ENCODE assay signal across 9 cellular contexts in genomic region chr19:18418725-18419194, GRCh38. TPM values are rescaled to one million over a fixed set of nuclear protein-coding genes. Genes with fewer than 3 reads are reported as not detected.
DNase-seq lines count a peak whose midpoint lies in the region; ATAC-seq and TF ChIP-seq lines count a peak whose summit lies in the region.
"Had no signal": no experiment of that assay in that cellular context is flagged by ENCODE, and none has a peak within 500 bp of the region (broad histone marks: within the 10 kb centered on the region; RNA-seq: fewer than 3 reads in every experiment).

No MANE protein-coding gene starts in this region.

- H2AK9ac ChIP-seq in IMR-90 (replicated peaks; ENCODE audit: low read depth, low read length, poor library complexity), result peak overlapping the region; percentile 99

- H3K27me3 ChIP-seq in IMR-90 (ENCODE audit: control insufficient read depth, insufficient read depth, low read length) (no peaks in the 10 kb centered on the region), smooth muscle cell (ENCODE audit: low read depth) (no peaks in the 10 kb centered on the region)

- CTCF ChIA-PET in IMR-90 (lab: Yijun Ruan, JAX), result interaction anchor here (0.8 to 1.2 kb wide), 4 partner anchors 33 to 140 kb away, joined by 3 to 4 read pairs (median 4); partner anchors contain the start of gene GDF15

- H3K4me1 ChIP-seq in IMR-90 (ENCODE audit: control insufficient read depth, insufficient read depth, low read length), result peaks cover 37% of the 10 kb centered on the region
- H3K4me1 ChIP-seq in smooth muscle cell (ENCODE audit: low read depth), result peaks cover 15% of the 10 kb centered on the region

- in situ Hi-C loops in IMR-90 (cut with MboI; ENCODE audit: low sequenced_read_pairs), result loop anchor here (10.0 kb wide), 2 partner anchors 224 to 304 kb away; partner anchors contain the start of gene MPV17L2

- H3K36me3 ChIP-seq in IMR-90 (ENCODE audit: control insufficient read depth, insufficient read depth, low read length) (no peaks in the 10 kb centered on the region), smooth muscle cell (ENCODE audit: low read depth) (no peaks in the 10 kb centered on the region)

- peak overlapping the region; percentile 86 for H2BK120ac ChIP-seq in IMR-90 (ENCODE audit: low read depth, low read length)

- H2BK5ac ChIP-seq in IMR-90 (ENCODE audit: low read depth, low read length, poor library complexity, severe bottlenecking), result peak overlapping the region; percentile 71

- intact Hi-C loops in IMR-90 (cut with micrococcal nuclease), result loop anchor here (5.0 to 10.0 kb wide), 2 partner anchors 141 to 214 kb away; partner anchors contain the start of gene RAB3A

- peak overlapping the region; percentile 79 for H3K14ac ChIP-seq in IMR-90 (replicated peaks; ENCODE audit: low read depth, low read length)

- peak overlapping the region; percentile 29 for H4K5ac ChIP-seq in IMR-90 (ENCODE audit: low read depth, low read length)

- H3K79me1 ChIP-seq in IMR-90 (ENCODE audit: low read depth in 1 of 2, low read length in 2 of 2), result peaks cover 0 to 47% of the 10 kb centered on the region in 2 experiments

- peak overlapping the region; percentile 84; the same call in 1 of the 2 replicates for H3K23ac ChIP-seq in IMR-90 (ENCODE audit: low read depth, low read length)

- no peak for TF ChIP-seq CTCF in GM12865 (IDR thresholded peaks at IDR 0.05; ENCODE audit: insufficient read depth, low read depth, low read length, missing control alignments)
- no peak for TF ChIP-seq CTCF in IMR-90 (conservative IDR thresholded peaks at IDR 0.05; ENCODE audit: low read depth, low read length)
- TF ChIP-seq CTCF in smooth muscle cell (IDR thresholded peaks at IDR 0.05; ENCODE audit: borderline replicate concordance, insufficient read depth, poor library complexity, severe bottlenecking), result no peak

- H3K9ac ChIP-seq in IMR-90 (ENCODE audit: low read depth, low read length) (peak overlapping the region; percentile 51; the same call in 1 of the 2 replicates), smooth muscle cell (ENCODE audit: low read depth) (no peak overlapping the region)

- POLR2A ChIA-PET in IMR-90 (lab: Charles Lee; ENCODE audit: unreplicated experiment), result no interaction called here

- peak overlapping the region; percentile 79; the same call in 1 of the 2 replicates for H2BK20ac ChIP-seq in IMR-90 (ENCODE audit: low read depth, low read length)

- ATAC-seq in IMR-90 (ENCODE audit: low read depth), result peak; percentile 0

- H3K9me3 ChIP-seq in IMR-90 (ENCODE audit: control insufficient read depth, insufficient read depth, low read length), result no peaks in the 10 kb centered on the region
- no peaks in the 10 kb centered on the region for H3K9me3 ChIP-seq in smooth muscle cell (replicated peaks; ENCODE audit: low read depth)

- no peak for TF ChIP-seq RAD21 in IMR-90 (IDR thresholded peaks at IDR 0.05; ENCODE audit: low read length)

- H3K27ac ChIP-seq in IMR-90 (ENCODE audit: insufficient read depth, low read length) (peak overlapping the region; percentile 71), angular gyrus (ENCODE audit: low read depth, low read length) (peak overlapping the region; percentile 94), smooth muscle cell (ENCODE audit: low read depth) (peak overlapping the region; percentile 99)

- H4K20me1 ChIP-seq in IMR-90 (ENCODE audit: insufficient read depth, low read length), result peaks cover 35% of the 10 kb centered on the region
- H4K20me1 ChIP-seq in smooth muscle cell (ENCODE audit: low read depth), result peaks cover 38% of the 10 kb centered on the region

- peaks cover 25% of the 10 kb centered on the region for H3K79me2 ChIP-seq in smooth muscle cell (ENCODE audit: low read depth)

- H3K18ac ChIP-seq in IMR-90 (ENCODE audit: low read depth, low read length), result peak overlapping the region; percentile 22; the same call in 1 of the 2 replicates

- dilution Hi-C loops in IMR-90 (cut with HindIII; ENCODE audit: low sequenced_read_pairs, unreplicated experiment), result no loop called here

- H2AK5ac ChIP-seq in IMR-90 (ENCODE audit: low read depth, low read length), result peak overlapping the region; percentile 94

- H3K4me2 ChIP-seq in IMR-90 (ENCODE audit: low read depth, low read length) (peak overlapping the region; percentile 81), smooth muscle cell (peak overlapping the region; percentile 82)

- peak overlapping the region; percentile 91 for H4K91ac ChIP-seq in IMR-90 (ENCODE audit: insufficient read depth, low read depth, low read length)

- H2AFZ ChIP-seq in IMR-90 (replicated peaks; ENCODE audit: low read length, poor library complexity), result peak overlapping the region; percentile 97
- no peak overlapping the region for H2AFZ ChIP-seq in smooth muscle cell (ENCODE audit: low read depth)

- DNase-seq in GM12865 (ENCODE audit: low read depth) (no peak), IMR-90 (no peak), smooth muscle cell (lab: John Stamatoyannopoulos, UW; ENCODE audit: unreplicated experiment) (peak; percentile 43), NCI-H1048 (lab: John Stamatoyannopoulos, UW) (no peak), NCI-H1694 (lab: John Stamatoyannopoulos, UW) (no peak), Ammon's horn (ENCODE audit: low spot score) (no peak)

- peak overlapping the region; percentile 96 for H3K4ac ChIP-seq in IMR-90 (ENCODE audit: low read depth, low read length)

- H3K56ac ChIP-seq in IMR-90 (ENCODE audit: extremely low read depth, insufficient read depth, low read length), result no peak overlapping the region

- peak overlapping the region; percentile 88 to 100 for H4K8ac ChIP-seq in IMR-90 (ENCODE audit: low read depth in 2 of 2, low read length in 2 of 2)

- H3K4me3 ChIP-seq in GM12865 (ENCODE audit: low read depth, low read length) (peak overlapping the region; percentile 34), IMR-90 (ENCODE audit: insufficient read depth, low read depth, low read length) (peak overlapping the region; percentile 68), iPS-11a (ENCODE audit: low read depth, low read length) (peak overlapping the region; percentile 13), smooth muscle cell (peak overlapping the region; percentile 52)

- WGBS in IMR-90 (ENCODE audit: extremely low coverage in 2 of 2, insufficient read length in 1 of 2), 2 experiments, result 29% methylated on average over 26 of the region's 30 CpGs; no CpG with 5 or more reads in 1 of the 2 experiments
- 19% methylated on average over 28 of the region's 30 CpGs for WGBS in smooth muscle cell (ENCODE audit: low lambda C conversion rate)

- BruUV-seq in IMR-90 (replicated peaks; lab: Mats Ljungman, UMichigan), result no TSS peak

- H3K9me1 ChIP-seq in IMR-90 (ENCODE audit: insufficient read depth, low read length), result peaks cover 16% of the 10 kb centered on the region; the same call in 1 of the 2 replicates

- peaks cover 7% of the 10 kb centered on the region for H3F3A ChIP-seq in smooth muscle cell (ENCODE audit: low read depth)

- H2BK15ac ChIP-seq in IMR-90 (ENCODE audit: low read depth, low read length), result peak overlapping the region; percentile 87; the same call in 1 of the 3 replicates

- no peak for TF ChIP-seq POLR2A in IMR-90 (IDR thresholded peaks at IDR 0.05; ENCODE audit: low read depth, low read length)

TF ChIP-seq in IMR-90, 13 proteins besides CTCF, POLR2A, EP300 and RAD21:
- TF ChIP-seq ELK1 (IDR thresholded peaks at IDR 0.05; ENCODE audit: borderline replicate concordance, low read depth, low read length) (no peak), CEBPB (IDR thresholded peaks at IDR 0.05; ENCODE audit: low read depth, low read length) (no peak), NFE2L2 (IDR thresholded peaks at IDR 0.05; ENCODE audit: low read depth, low read length) (no peak), MAZ (IDR thresholded peaks at IDR 0.05; ENCODE audit: borderline replicate concordance, low read depth, low read length) (no peak), CHD1 (IDR thresholded peaks at IDR 0.05; ENCODE audit: low read depth, low read length) (no peak), BHLHE40 (IDR thresholded peaks at IDR 0.05; ENCODE audit: low read depth, low read length) (no peak), RFX5 (IDR thresholded peaks at IDR 0.05; ENCODE audit: low read depth, low read length) (no peak), RCOR1 (IDR thresholded peaks at IDR 0.05; ENCODE audit: insufficient replicate concordance, low read length) (no peak), FOS (IDR thresholded peaks at IDR 0.05; ENCODE audit: low read depth, low read length) (no peak), SMC3 (IDR thresholded peaks at IDR 0.05; ENCODE audit: low read depth, low read length) (no peak)

RNA-seq across cellular contexts. Expression of gene SSBP4, which starts 0.4 kb away (rescaled TPM):
- total RNA-seq in IMR-90 (2012; rRNA removed) (13.3 and 14.9 TPM in 2 replicates), smooth muscle cell (36.0 and 44.1 TPM in 2 replicates)
- polyA plus RNA-seq in IMR-90 (2012; rRNA removed) (39.7 and 48.1 TPM in 2 replicates), smooth muscle cell (124 and 133 TPM in 2 replicates)
- polyA plus RNA-seq in IMR-90 (2012; cell fraction: cytosol; rRNA removed), result 36.0 and 75.3 TPM in 2 replicates
- polyA plus RNA-seq in IMR-90 (2012; cell fraction: nucleus; rRNA removed; ENCODE audit: low replicate concordance), result 110 and 323 TPM in 2 replicates

RNA-seq across cellular contexts. Expression of gene ISYNA1, which starts 19.2 kb away (rescaled TPM):
- 3.4 and 3.9 TPM in 2 replicates for total RNA-seq in IMR-90 (2012; rRNA removed)
- 24.7 and 29.4 TPM in 2 replicates for polyA plus RNA-seq in IMR-90 (2012; rRNA removed)
- 12.2 and 29.5 TPM in 2 replicates for polyA plus RNA-seq in IMR-90 (2012; cell fraction: cytosol; rRNA removed)
- 118 and 248 TPM in 2 replicates for polyA plus RNA-seq in IMR-90 (2012; cell fraction: nucleus; rRNA removed; ENCODE audit: low replicate concordance)
- 16.4 and 60.1 TPM in 2 replicates for total RNA-seq in smooth muscle cell
- 56.9 and 89.5 TPM in 2 replicates for polyA plus RNA-seq in smooth muscle cell

RNA-seq across cellular contexts. Expression of gene LRRC25, which starts 21.3 kb away (rescaled TPM):
- total RNA-seq in IMR-90 (2012; rRNA removed) (not detected in 2 replicates), smooth muscle cell (0.67 TPM in 1 of 2 replicates, not detected in the other)
- polyA plus RNA-seq in IMR-90 (2012; rRNA removed) (0.03 TPM in 1 of 2 replicates, not detected in the other), smooth muscle cell (0.34 TPM in 1 of 2 replicates, not detected in the other)
- 0.08 and 0.09 TPM in 2 replicates for polyA plus RNA-seq in IMR-90 (2012; cell fraction: cytosol; rRNA removed)
- polyA plus RNA-seq in IMR-90 (2012; cell fraction: nucleus; rRNA removed; ENCODE audit: low replicate concordance), result 0.08 TPM in 1 of 2 replicates, not detected in the other
- total RNA-seq: T-helper 2 cell treated with Interferon-gamma antibody and Interleukin-4, amounts not matched to agents 100 ng/mL and 5 ng/mL, for 36 hours had no signal

RNA-seq across cellular contexts. Expression of gene GDF15, which starts 32.8 kb away (rescaled TPM):
- total RNA-seq in IMR-90 (2012; rRNA removed), result 5.6 and 10.3 TPM in 2 replicates
- polyA plus RNA-seq in IMR-90 (2012; rRNA removed), result 43.5 and 49.8 TPM in 2 replicates
- polyA plus RNA-seq in IMR-90 (2012; cell fraction: cytosol; rRNA removed), result 84.3 and 176 TPM in 2 replicates
- polyA plus RNA-seq in IMR-90 (2012; cell fraction: nucleus; rRNA removed; ENCODE audit: low replicate concordance), result 56.9 and 109 TPM in 2 replicates
- 18.8 and 30.9 TPM in 2 replicates for total RNA-seq in smooth muscle cell
- polyA plus RNA-seq in smooth muscle cell, result 40.4 and 42.8 TPM in 2 replicates
- total RNA-seq: T-helper 2 cell treated with Interferon-gamma antibody and Interleukin-4, amounts not matched to agents 100 ng/mL and 5 ng/mL, for 36 hours had no signal

Comparison
In these comparisons a context has a peak if more than half of its experiments do, and no peak if none do; other contexts are left out.
1. H3K4me3 ChIP-seq: peak in every context shown above with its lines; median percentile 68 in IMR-90; 52 in smooth muscle cell; 34 in GM12865; 13 in iPS-11a.